Comparison of ENCODE assay signal across 24 cellular contexts in genomic region chr7:134842901-134843300, GRCh38.
DNase-seq lines count a peak whose midpoint lies in the region; ATAC-seq and TF ChIP-seq lines count a peak whose summit lies in the region.
"Had no signal": no experiment of that assay in that cellular context is flagged by ENCODE, and none has a peak within 500 bp of the region (broad histone marks: within the 10 kb centered on the region; RNA-seq: fewer than 3 reads in every experiment).

No MANE protein-coding gene starts in this region.

- H3K4me1 Mint-ChIP-seq in endothelial cell (ENCODE audit: unreplicated experiment), result peaks cover 20% of the 10 kb centered on the region
- peaks cover 7% of the 10 kb centered on the region for H3K4me1 Mint-ChIP-seq in activated T-helper 2 cell treated with anti-CD3 and anti-CD28 coated beads, Interferon-gamma antibody, Interleukin-2, Interleukin-4, amounts not matched to agents 10 μg/mL and 5 μg/mL and 100 μg/mL, durations not matched to agents 14 hours and 24 hours and 36 hours (ENCODE audit: low read depth)

- intact Hi-C loops in IMR-90 (cut with micrococcal nuclease), result no loop called here
- intact Hi-C loops in activated T-helper 2 cell treated with anti-CD3 and anti-CD28 coated beads, Interferon-gamma antibody, Interleukin-2, Interleukin-4, amounts not matched to agents 10 μg/mL and 5 μg/mL and 100 μg/mL, durations not matched to agents 14 hours and 24 hours and 36 hours (cut with micrococcal nuclease), result no loop called here

- H2BK120ac ChIP-seq in IMR-90 (ENCODE audit: low read depth, low read length) (no peak overlapping the region), mesenchymal stem cell (ENCODE audit: low read depth, low read length) (no peak overlapping the region)

- no peak overlapping the region for H4K91ac ChIP-seq in IMR-90 (ENCODE audit: insufficient read depth, low read depth, low read length)
- no peak overlapping the region for H4K91ac ChIP-seq in mesenchymal stem cell (ENCODE audit: low read length)

- H3K27ac ChIP-seq in IMR-90 (ENCODE audit: insufficient read depth, low read length), result peak overlapping the region; percentile 48; the same call in 1 of the 2 replicates
- H3K27ac ChIP-seq in mesenchymal stem cell (ENCODE audit: low read length, poor library complexity, severe bottlenecking), result no peak overlapping the region
- peak overlapping the region; percentile 66 for H3K27ac ChIP-seq in stomach smooth muscle (ENCODE audit: low read length)
- H3K27ac ChIP-seq: cardiac muscle cell had no signal

- no peaks in the 10 kb centered on the region for H3K9me3 Mint-ChIP-seq in endothelial cell (ENCODE audit: unreplicated experiment)
- H3K9me3 Mint-ChIP-seq in activated T-helper 2 cell treated with anti-CD3 and anti-CD28 coated beads, Interferon-gamma antibody, Interleukin-2, Interleukin-4, amounts not matched to agents 10 μg/mL and 5 μg/mL and 100 μg/mL, durations not matched to agents 14 hours and 24 hours and 36 hours, result no peaks in the 10 kb centered on the region
- H3K9me3 Mint-ChIP-seq: activated CD4-positive, alpha-beta memory T cell treated with anti-CD3 and anti-CD28 coated beads for 36 hours; activated naive CD8-positive, alpha-beta T cell treated with anti-CD3 and anti-CD28 coated beads, Interleukin-2, amount 10 ng/mL, durations not matched to agents 7 days and 5 days had no signal

- H3K4me3 ChIP-seq in IMR-90 (ENCODE audit: insufficient read depth, low read depth, low read length), result no peak overlapping the region
- no peak overlapping the region for H3K4me3 ChIP-seq in mesenchymal stem cell (ENCODE audit: insufficient read depth in 1 of 2, low read depth in 1 of 2, low read length in 2 of 2)
- peak overlapping the region; percentile 31 to 50 for H3K4me3 ChIP-seq in stomach smooth muscle (ENCODE audit: low read length in 2 of 2)
- H3K4me3 ChIP-seq: BLaER1 treated with 17β-estradiol and CSF1 and Interleukin-3, amounts not matched to agents 10 nM and 100 nM; cardiac muscle cell; mucosa of descending colon had no signal

- H3K27me3 Mint-ChIP-seq in endothelial cell (ENCODE audit: unreplicated experiment), result peaks cover 2% of the 10 kb centered on the region
- no peaks in the 10 kb centered on the region for H3K27me3 Mint-ChIP-seq in activated T-helper 2 cell treated with anti-CD3 and anti-CD28 coated beads, Interferon-gamma antibody, Interleukin-2, Interleukin-4, amounts not matched to agents 10 μg/mL and 5 μg/mL and 100 μg/mL, durations not matched to agents 14 hours and 24 hours and 36 hours (ENCODE audit: low read depth)
- H3K27me3 Mint-ChIP-seq: activated CD4-positive, alpha-beta memory T cell treated with anti-CD3 and anti-CD28 coated beads for 36 hours; activated naive CD8-positive, alpha-beta T cell treated with anti-CD3 and anti-CD28 coated beads, Interleukin-2, amount 10 ng/mL, durations not matched to agents 7 days and 5 days had no signal

- 0 out of 2 replicates have a peak overlapping the region, but pooled peaks have one; percentile 35 for H4K5ac ChIP-seq in IMR-90 (ENCODE audit: low read depth, low read length)

- no peak overlapping the region for H2BK20ac ChIP-seq in IMR-90 (ENCODE audit: low read depth, low read length)

- DNase-seq in IMR-90 (no peak), endothelial cell (ENCODE audit: low spot score) (no peak), mesenchymal stem cell (no peak), H4 (ENCODE audit: low spot score) (no peak), NCI-H146 (lab: John Stamatoyannopoulos, UW) (no peak), NCI-H128 (lab: John Stamatoyannopoulos, UW; ENCODE audit: unreplicated experiment) (no peak)
- no peak for DNase-seq in activated T-helper 2 cell treated with anti-CD3 and anti-CD28 coated beads, Interferon-gamma antibody, Interleukin-2, Interleukin-4, amounts not matched to agents 10 μg/mL and 5 μg/mL and 100 μg/mL, durations not matched to agents 14 hours and 24 hours and 36 hours (ENCODE audit: low spot score)
- DNase-seq: activated CD4-positive, alpha-beta memory T cell treated with anti-CD3 and anti-CD28 coated beads for 36 hours; activated effector memory CD4-positive, alpha-beta T cell treated with Interleukin-2 at 50 U/mL for 16 hours; activated naive CD8-positive, alpha-beta T cell treated with anti-CD3 and anti-CD28 coated beads, Interleukin-2, amount 10 ng/mL, durations not matched to agents 7 days and 5 days; Caco-2; left colon; mucosa of descending colon; MV-4-11; NCI-H187 treated with DMSO at 0.1 percent for 48 hours; NCI-H526 treated with DMSO at 0.1 percent for 48 hours; RPMI8226; small intestine; stimulated activated CD4-positive, alpha-beta T cell treated with anti-CD3 and anti-CD28 coated beads, Interleukin-4, amount 100 ng/mL, for 24 hours; stimulated activated naive CD8-positive, alpha-beta T cell treated with anti-CD3 and anti-CD28 coated beads, Interleukin-15, Interleukin-2, amounts not matched to agents 100 U/mL and 50 U/mL, for 24 hours; T1000 had no signal

- TF ChIP-seq POLR2A in IMR-90 (IDR thresholded peaks at IDR 0.05; ENCODE audit: low read depth, low read length), result no peak

- H3K27ac Mint-ChIP-seq in endothelial cell (ENCODE audit: unreplicated experiment), result peak overlapping the region; percentile 54
- no peak overlapping the region for H3K27ac Mint-ChIP-seq in activated T-helper 2 cell treated with anti-CD3 and anti-CD28 coated beads, Interferon-gamma antibody, Interleukin-2, Interleukin-4, amounts not matched to agents 10 μg/mL and 5 μg/mL and 100 μg/mL, durations not matched to agents 14 hours and 24 hours and 36 hours
- H3K27ac Mint-ChIP-seq: activated CD4-positive, alpha-beta memory T cell treated with anti-CD3 and anti-CD28 coated beads for 36 hours; activated naive CD8-positive, alpha-beta T cell treated with anti-CD3 and anti-CD28 coated beads, Interleukin-2, amount 10 ng/mL, durations not matched to agents 7 days and 5 days had no signal

- no peak overlapping the region for H3K4ac ChIP-seq in IMR-90 (ENCODE audit: low read depth, low read length)
- no peak overlapping the region for H3K4ac ChIP-seq in mesenchymal stem cell (ENCODE audit: low read depth in 1 of 2, low read length in 2 of 2)

- H3K4me2 ChIP-seq in IMR-90 (ENCODE audit: low read depth, low read length) (no peak overlapping the region), mesenchymal stem cell (ENCODE audit: low read length, poor library complexity, severe bottlenecking) (no peak overlapping the region)
- H3K4me2 ChIP-seq: BLaER1 treated with 17β-estradiol and CSF1 and Interleukin-3, amounts not matched to agents 10 nM and 100 nM had no signal

- H3K18ac ChIP-seq in IMR-90 (ENCODE audit: low read depth, low read length), result 0 out of 2 replicates have a peak overlapping the region, but pooled peaks have one; percentile 21
- H3K18ac ChIP-seq in mesenchymal stem cell (ENCODE audit: low read depth in 1 of 2, low read length in 2 of 2), result no peak overlapping the region

- H2AFZ ChIP-seq in IMR-90 (replicated peaks; ENCODE audit: low read length, poor library complexity) (no peak overlapping the region), mesenchymal stem cell (ENCODE audit: low read depth, low read length) (no peak overlapping the region)

- peaks cover 28% of the 10 kb centered on the region for H3K36me3 Mint-ChIP-seq in endothelial cell (ENCODE audit: low read depth, unreplicated experiment)
- H3K36me3 Mint-ChIP-seq in activated T-helper 2 cell treated with anti-CD3 and anti-CD28 coated beads, Interferon-gamma antibody, Interleukin-2, Interleukin-4, amounts not matched to agents 10 μg/mL and 5 μg/mL and 100 μg/mL, durations not matched to agents 14 hours and 24 hours and 36 hours (ENCODE audit: low read depth), result no peaks in the 10 kb centered on the region
- H3K36me3 Mint-ChIP-seq: activated CD4-positive, alpha-beta memory T cell treated with anti-CD3 and anti-CD28 coated beads for 36 hours; activated naive CD8-positive, alpha-beta T cell treated with anti-CD3 and anti-CD28 coated beads, Interleukin-2, amount 10 ng/mL, durations not matched to agents 7 days and 5 days had no signal

- peaks cover 86% of the 10 kb centered on the region for H4K20me1 ChIP-seq in IMR-90 (ENCODE audit: insufficient read depth, low read length)
- H4K20me1 ChIP-seq: BLaER1 treated with 17β-estradiol and CSF1 and Interleukin-3, amounts not matched to agents 10 nM and 100 nM had no signal

- TF ChIP-seq RAD21 in IMR-90 (IDR thresholded peaks at IDR 0.05; ENCODE audit: low read length), result no peak

- H3K23ac ChIP-seq in IMR-90 (ENCODE audit: low read depth, low read length) (0 out of 2 replicates have a peak overlapping the region, but pooled peaks have one; percentile 45), mesenchymal stem cell (ENCODE audit: low read length in 2 of 2) (no peak overlapping the region)

- H2BK12ac ChIP-seq in mesenchymal stem cell (ENCODE audit: low read length in 2 of 2), result peak overlapping the region in 1 of 2 experiments; percentile 67

- H2AK5ac ChIP-seq in IMR-90 (ENCODE audit: low read depth, low read length) (no peak overlapping the region), mesenchymal stem cell (ENCODE audit: low read length, severe bottlenecking) (no peak overlapping the region)

- H3K79me1 ChIP-seq in IMR-90 (ENCODE audit: low read depth in 1 of 2, low read length in 2 of 2) (peaks cover 32 to 80% of the 10 kb centered on the region in 2 experiments), mesenchymal stem cell (replicated peaks; ENCODE audit: low read length, poor library complexity, severe bottlenecking) (peaks cover 25% of the 10 kb centered on the region)

- H3K9me3 ChIP-seq in IMR-90 (ENCODE audit: control insufficient read depth, insufficient read depth, low read length) (no peaks in the 10 kb centered on the region), mesenchymal stem cell (ENCODE audit: control insufficient read depth, low read length) (no peaks in the 10 kb centered on the region), stomach smooth muscle (ENCODE audit: control insufficient read depth in 2 of 2, low read length in 2 of 2) (no peaks in the 10 kb centered on the region)
- H3K9me3 ChIP-seq: Caco-2, mucosa of descending colon had no signal

- in situ Hi-C loops in IMR-90 (cut with MboI; ENCODE audit: low sequenced_read_pairs), result no loop called here

- H3K4me1 ChIP-seq in IMR-90 (ENCODE audit: control insufficient read depth, insufficient read depth, low read length) (peaks cover 13% of the 10 kb centered on the region), mesenchymal stem cell (ENCODE audit: control insufficient read depth, insufficient read depth, low read depth, low read length) (peaks cover 3% of the 10 kb centered on the region), stomach smooth muscle (ENCODE audit: control insufficient read depth, insufficient read depth, low read length) (peaks cover 43% of the 10 kb centered on the region)
- H3K4me1 ChIP-seq: BLaER1 treated with 17β-estradiol and CSF1 and Interleukin-3, amounts not matched to agents 10 nM and 100 nM had no signal

- peaks cover 26% of the 10 kb centered on the region for H3K9me1 ChIP-seq in IMR-90 (ENCODE audit: insufficient read depth, low read length)

- no peak overlapping the region for H3K4me3 Mint-ChIP-seq in endothelial cell (ENCODE audit: unreplicated experiment)
- no peak overlapping the region for H3K4me3 Mint-ChIP-seq in activated T-helper 2 cell treated with anti-CD3 and anti-CD28 coated beads, Interferon-gamma antibody, Interleukin-2, Interleukin-4, amounts not matched to agents 10 μg/mL and 5 μg/mL and 100 μg/mL, durations not matched to agents 14 hours and 24 hours and 36 hours (ENCODE audit: low read depth)
- H3K4me3 Mint-ChIP-seq: activated CD4-positive, alpha-beta memory T cell treated with anti-CD3 and anti-CD28 coated beads for 36 hours; activated naive CD8-positive, alpha-beta T cell treated with anti-CD3 and anti-CD28 coated beads, Interleukin-2, amount 10 ng/mL, durations not matched to agents 7 days and 5 days had no signal

- H2BK15ac ChIP-seq in IMR-90 (ENCODE audit: low read depth, low read length) (no peak overlapping the region), mesenchymal stem cell (ENCODE audit: low read depth, poor library complexity, severe bottlenecking) (no peak overlapping the region)

- POLR2A ChIA-PET in IMR-90 (lab: Charles Lee; ENCODE audit: unreplicated experiment), result no interaction called here

- no TSS peak for BruUV-seq in IMR-90 (replicated peaks; lab: Mats Ljungman, UMichigan)

- H2AK9ac ChIP-seq in IMR-90 (replicated peaks; ENCODE audit: low read depth, low read length, poor library complexity), result no peak overlapping the region

- TF ChIP-seq CTCF in IMR-90 (conservative IDR thresholded peaks at IDR 0.05; ENCODE audit: low read depth, low read length) (no peak), endothelial cell (IDR thresholded peaks at IDR 0.05; ENCODE audit: unreplicated experiment) (no peak)

- CTCF ChIA-PET in IMR-90 (lab: Yijun Ruan, JAX), result no interaction called here

- H2BK5ac ChIP-seq in IMR-90 (ENCODE audit: low read depth, low read length, poor library complexity, severe bottlenecking) (peak overlapping the region; percentile 0), mesenchymal stem cell (ENCODE audit: low read depth, low read length, poor library complexity, severe bottlenecking) (no peak overlapping the region)

- H3K27me3 ChIP-seq in IMR-90 (ENCODE audit: control insufficient read depth, insufficient read depth, low read length), result no peaks in the 10 kb centered on the region
- no peaks in the 10 kb centered on the region for H3K27me3 ChIP-seq in mesenchymal stem cell (ENCODE audit: control insufficient read depth in 1 of 2, insufficient read depth in 1 of 2, low read length in 2 of 2)
- H3K27me3 ChIP-seq in stomach smooth muscle (ENCODE audit: control insufficient read depth in 1 of 2, insufficient read depth in 2 of 2, low read length in 2 of 2), result no peaks in the 10 kb centered on the region
- H3K27me3 ChIP-seq: BLaER1 treated with 17β-estradiol and CSF1 and Interleukin-3, amounts not matched to agents 10 nM and 100 nM; cardiac muscle cell had no signal

- no peak overlapping the region for H3K14ac ChIP-seq in IMR-90 (replicated peaks; ENCODE audit: low read depth, low read length)
- H3K14ac ChIP-seq in mesenchymal stem cell (ENCODE audit: low read length in 2 of 2), result no peak overlapping the region

- H4K8ac ChIP-seq in IMR-90 (ENCODE audit: low read depth in 2 of 2, low read length in 2 of 2), result no peak overlapping the region
- no peak overlapping the region for H4K8ac ChIP-seq in mesenchymal stem cell (ENCODE audit: low read length)

- no peak overlapping the region for H3K9ac ChIP-seq in IMR-90 (ENCODE audit: low read depth, low read length)
- H3K9ac ChIP-seq in mesenchymal stem cell (ENCODE audit: low read length), result peak overlapping the region; percentile 18
- H3K9ac ChIP-seq in stomach smooth muscle (ENCODE audit: low read length in 2 of 2), result no peak overlapping the region
- H3K9ac ChIP-seq: BLaER1 treated with 17β-estradiol and CSF1 and Interleukin-3, amounts not matched to agents 10 nM and 100 nM had no signal

- dilution Hi-C loops in IMR-90 (cut with HindIII; ENCODE audit: low sequenced_read_pairs, unreplicated experiment), result no loop called here

- WGBS in IMR-90 (ENCODE audit: extremely low coverage in 2 of 2, insufficient read length in 1 of 2), 2 experiments, result no CpG with 5 or more reads among the region's 8 CpGs
- 96% methylated on average over 8 of the region's 8 CpGs for WGBS in mesenchymal stem cell

- H3K56ac ChIP-seq in IMR-90 (ENCODE audit: extremely low read depth, insufficient read depth, low read length), result no peak overlapping the region

- no peak for ATAC-seq in IMR-90 (ENCODE audit: low read depth)
- ATAC-seq: left colon; mucosa of descending colon; stimulated activated naive CD8-positive, alpha-beta T cell treated with anti-CD3 and anti-CD28 coated beads, Interleukin-15, Interleukin-2, amounts not matched to agents 100 U/mL and 50 U/mL, for 24 hours had no signal

- H3K36me3 ChIP-seq in IMR-90 (ENCODE audit: control insufficient read depth, insufficient read depth, low read length), result peaks cover 34% of the 10 kb centered on the region
- H3K36me3 ChIP-seq in mesenchymal stem cell (ENCODE audit: control insufficient read depth in 1 of 2, insufficient read depth in 2 of 2, low read depth in 1 of 2, low read length in 2 of 2), result peaks cover 15 to 43% of the 10 kb centered on the region in 2 experiments
- H3K36me3 ChIP-seq in stomach smooth muscle (ENCODE audit: control insufficient read depth in 2 of 2, insufficient read depth in 2 of 2, low read length in 2 of 2), result peaks cover 17 to 20% of the 10 kb centered on the region in 2 donors

Comparison
In these comparisons a context has a peak if more than half of its experiments do, and no peak if none do; other contexts are left out.
1. H3K4me3 ChIP-seq: peak in stomach smooth muscle (2 of 2); none in IMR-90 (single experiment) and mesenchymal stem cell (0 of 2).